In the genomic region with DNA sequence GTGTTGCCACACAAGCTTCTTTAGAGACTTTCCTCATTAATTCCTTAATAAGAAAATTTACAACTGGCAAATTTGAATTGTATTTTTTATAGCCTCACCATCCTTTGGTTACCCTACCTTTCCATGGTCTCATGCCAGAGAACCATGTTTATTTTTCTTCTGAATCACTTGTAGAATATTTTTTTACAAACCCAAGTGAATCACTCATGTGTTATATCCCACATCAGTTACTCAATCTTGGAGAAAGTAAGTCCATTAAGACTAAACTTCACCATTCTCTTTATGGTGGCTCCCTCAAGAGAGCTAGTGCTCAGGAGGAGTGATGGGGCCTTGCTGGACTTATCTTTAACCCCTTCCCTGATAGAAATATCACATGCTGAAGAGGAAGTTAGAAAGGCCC, we compare ENCODE assay signal across 18 cellular contexts.
DNase-seq lines count a peak whose midpoint lies in the region; ATAC-seq, FAIRE-seq and TF ChIP-seq lines count a peak whose summit lies in the region.
"Had no signal": no experiment of that assay in that cellular context is flagged by ENCODE, and none has a peak within 500 bp of the region (broad histone marks: within the 10 kb centered on the region; RNA-seq: fewer than 3 reads in every experiment).

No MANE protein-coding gene starts in this region.

- H3K4me3 ChIP-seq in endodermal cell (ENCODE audit: low read length) (no peak overlapping the region), mesenchymal stem cell (ENCODE audit: insufficient read depth in 1 of 2, low read depth in 1 of 2, low read length in 2 of 2) (no peak overlapping the region), smooth muscle cell (no peak overlapping the region)
- H3K4me3 ChIP-seq: BLaER1 treated with 17β-estradiol and CSF1 and Interleukin-3, amounts not matched to agents 10 nM and 100 nM; psoas muscle; upper lobe of left lung had no signal

- H3K4me1 Mint-ChIP-seq in endodermal cell: peaks cover 10% of the 10 kb centered on the region

- TF ChIP-seq CTCF in endodermal cell (conservative IDR thresholded peaks at IDR 0.05) (no peak), smooth muscle cell (IDR thresholded peaks at IDR 0.05; ENCODE audit: borderline replicate concordance, insufficient read depth, poor library complexity, severe bottlenecking) (no peak)

- H3K9me3 ChIP-seq in endodermal cell (ENCODE audit: control insufficient read depth, low read length): peaks cover 7% of the 10 kb centered on the region
- H3K9me3 ChIP-seq in mesenchymal stem cell (ENCODE audit: control insufficient read depth, low read length): no peaks in the 10 kb centered on the region
- H3K9me3 ChIP-seq in smooth muscle cell (replicated peaks; ENCODE audit: low read depth): no peaks in the 10 kb centered on the region
- H3K9me3 ChIP-seq: psoas muscle, upper lobe of left lung had no signal

- H3K27me3 ChIP-seq in endodermal cell (ENCODE audit: control insufficient read depth, insufficient read depth, low read length, poor library complexity, severe bottlenecking) (no peaks in the 10 kb centered on the region), mesenchymal stem cell (ENCODE audit: control insufficient read depth in 1 of 2, insufficient read depth in 1 of 2, low read length in 2 of 2) (no peaks in the 10 kb centered on the region), smooth muscle cell (ENCODE audit: low read depth) (no peaks in the 10 kb centered on the region)
- H3K27me3 ChIP-seq: BLaER1 treated with 17β-estradiol and CSF1 and Interleukin-3, amounts not matched to agents 10 nM and 100 nM; upper lobe of left lung had no signal

- ATAC-seq in HG03354 (IDR thresholded peaks at IDR 0.05; ENCODE audit: poor library complexity, severe bottlenecking, unreplicated experiment) (no peak), GM19328 (IDR thresholded peaks at IDR 0.05; ENCODE audit: unreplicated experiment) (no peak)
- ATAC-seq: psoas muscle, Right ventricle myocardium inferior had no signal

- H3K27ac ChIP-seq in endodermal cell (ENCODE audit: low read depth, low read length) (no peak overlapping the region), mesenchymal stem cell (ENCODE audit: low read length, poor library complexity, severe bottlenecking) (peak overlapping the region; percentile 90), smooth muscle cell (ENCODE audit: low read depth) (no peak overlapping the region)
- H3K27ac ChIP-seq: BLaER1 treated with 17β-estradiol and CSF1 and Interleukin-3, amounts not matched to agents 10 nM and 100 nM; psoas muscle; upper lobe of left lung had no signal

- no peak overlapping the region for H3K18ac ChIP-seq in mesenchymal stem cell (ENCODE audit: low read depth in 1 of 2, low read length in 2 of 2)

- H2AK5ac ChIP-seq in mesenchymal stem cell (ENCODE audit: low read length, severe bottlenecking): peak overlapping the region; percentile 79

- no peaks in the 10 kb centered on the region for H3K79me2 ChIP-seq in smooth muscle cell (ENCODE audit: low read depth)

- H3K4me1 ChIP-seq in endodermal cell (ENCODE audit: control insufficient read depth, insufficient read depth, low read length): peaks cover 8% of the 10 kb centered on the region
- peaks cover 15% of the 10 kb centered on the region for H3K4me1 ChIP-seq in mesenchymal stem cell (ENCODE audit: control insufficient read depth, insufficient read depth, low read depth, low read length)
- peaks cover 19% of the 10 kb centered on the region for H3K4me1 ChIP-seq in smooth muscle cell (ENCODE audit: low read depth)

- no peak overlapping the region for H2AFZ ChIP-seq in mesenchymal stem cell (ENCODE audit: low read depth, low read length)
- no peak overlapping the region for H2AFZ ChIP-seq in smooth muscle cell (ENCODE audit: low read depth)

- H3K36me3 ChIP-seq in endodermal cell (ENCODE audit: control insufficient read depth, insufficient read depth, low read length) (no peaks in the 10 kb centered on the region), mesenchymal stem cell (ENCODE audit: control insufficient read depth in 1 of 2, insufficient read depth in 2 of 2, low read depth in 1 of 2, low read length in 2 of 2) (no peaks in the 10 kb centered on the region), smooth muscle cell (ENCODE audit: low read depth) (no peaks in the 10 kb centered on the region)
- H3K36me3 ChIP-seq: upper lobe of left lung had no signal

- no peak overlapping the region for H3K4ac ChIP-seq in mesenchymal stem cell (ENCODE audit: low read depth in 1 of 2, low read length in 2 of 2)

- no peak overlapping the region for H4K8ac ChIP-seq in mesenchymal stem cell (ENCODE audit: low read length)

- peak overlapping the region; percentile 84 for H2BK5ac ChIP-seq in mesenchymal stem cell (ENCODE audit: low read depth, low read length, poor library complexity, severe bottlenecking)

- H4K91ac ChIP-seq in mesenchymal stem cell (ENCODE audit: low read length): no peak overlapping the region

- H3K36me3 Mint-ChIP-seq in endodermal cell (ENCODE audit: low read depth): peaks cover 17% of the 10 kb centered on the region

- H2BK120ac ChIP-seq in mesenchymal stem cell (ENCODE audit: low read depth, low read length): no peak overlapping the region

- H2BK12ac ChIP-seq in mesenchymal stem cell (ENCODE audit: low read length in 2 of 2): no peak overlapping the region

- H3K4me2 ChIP-seq in mesenchymal stem cell (ENCODE audit: low read length, poor library complexity, severe bottlenecking) (no peak overlapping the region), smooth muscle cell (no peak overlapping the region)

- H3K23ac ChIP-seq in mesenchymal stem cell (ENCODE audit: low read length in 2 of 2): no peak overlapping the region

- H3K79me1 ChIP-seq in mesenchymal stem cell (replicated peaks; ENCODE audit: low read length, poor library complexity, severe bottlenecking): no peaks in the 10 kb centered on the region

- H3K9ac ChIP-seq in endodermal cell (ENCODE audit: extremely low read depth, low read length, poor library complexity, severe bottlenecking) (no peak overlapping the region), mesenchymal stem cell (ENCODE audit: low read length) (no peak overlapping the region), smooth muscle cell (ENCODE audit: low read depth) (no peak overlapping the region)
- H3K9ac ChIP-seq: BLaER1 treated with 17β-estradiol and CSF1 and Interleukin-3, amounts not matched to agents 10 nM and 100 nM had no signal

- no peak overlapping the region for H2BK15ac ChIP-seq in mesenchymal stem cell (ENCODE audit: low read depth, poor library complexity, severe bottlenecking)

- no peak overlapping the region for H3K4me3 Mint-ChIP-seq in endodermal cell

- H3F3A ChIP-seq in smooth muscle cell (ENCODE audit: low read depth): peaks cover 9% of the 10 kb centered on the region

- no peaks in the 10 kb centered on the region for H4K20me1 ChIP-seq in smooth muscle cell (ENCODE audit: low read depth)
- H4K20me1 ChIP-seq: BLaER1 treated with 17β-estradiol and CSF1 and Interleukin-3, amounts not matched to agents 10 nM and 100 nM had no signal

- peak; percentile 97 for FAIRE-seq in RCC 7860 (lab: Jason Lieb, UNC)
- FAIRE-seq: GM19239 had no signal

- H3K9me3 Mint-ChIP-seq in endodermal cell: peaks cover 8% of the 10 kb centered on the region

- no peak overlapping the region for H3K27ac Mint-ChIP-seq in endodermal cell

- no peaks in the 10 kb centered on the region for H3K27me3 Mint-ChIP-seq in endodermal cell (ENCODE audit: insufficient read depth)

- DNase-seq in EH (ENCODE audit: low read depth) (peak; percentile 81), RCC 7860 (ENCODE audit: low spot score) (peak; percentile 87), endodermal cell (peak; percentile 5), mesenchymal stem cell (peak; percentile 69), NCI-H2171 treated with DMSO at 0.1 percent for 48 hours (lab: John Stamatoyannopoulos, UW) (no peak), smooth muscle cell (lab: John Stamatoyannopoulos, UW; ENCODE audit: unreplicated experiment) (no peak)
- DNase-seq: activated CD4-positive, alpha-beta T cell treated with anti-CD3 and anti-CD28 coated beads, Interleukin-2, amount 50 U/mL, for 4 hours; DMS79 treated with DMSO at 0.1 percent for 48 hours; NCI-H1694 treated with DMSO at 0.1 percent for 48 hours; NCI-H748 treated with DMSO at 0.1 percent for 48 hours; psoas muscle; T1000; upper lobe of left lung had no signal

- no peak overlapping the region for H3K14ac ChIP-seq in mesenchymal stem cell (ENCODE audit: low read length in 2 of 2)

Comparison
In these comparisons a context has a peak if more than half of its experiments do, and no peak if none do; other contexts are left out.
1. DNase-seq: peak in EH (single experiment), RCC 7860 (single experiment), endodermal cell (single experiment) and mesenchymal stem cell (single experiment); none in NCI-H2171 treated with DMSO at 0.1 percent for 48 hours (single experiment) and smooth muscle cell (single experiment).